1 cellular context compared by ENCODE assay signal in the genomic region with DNA sequence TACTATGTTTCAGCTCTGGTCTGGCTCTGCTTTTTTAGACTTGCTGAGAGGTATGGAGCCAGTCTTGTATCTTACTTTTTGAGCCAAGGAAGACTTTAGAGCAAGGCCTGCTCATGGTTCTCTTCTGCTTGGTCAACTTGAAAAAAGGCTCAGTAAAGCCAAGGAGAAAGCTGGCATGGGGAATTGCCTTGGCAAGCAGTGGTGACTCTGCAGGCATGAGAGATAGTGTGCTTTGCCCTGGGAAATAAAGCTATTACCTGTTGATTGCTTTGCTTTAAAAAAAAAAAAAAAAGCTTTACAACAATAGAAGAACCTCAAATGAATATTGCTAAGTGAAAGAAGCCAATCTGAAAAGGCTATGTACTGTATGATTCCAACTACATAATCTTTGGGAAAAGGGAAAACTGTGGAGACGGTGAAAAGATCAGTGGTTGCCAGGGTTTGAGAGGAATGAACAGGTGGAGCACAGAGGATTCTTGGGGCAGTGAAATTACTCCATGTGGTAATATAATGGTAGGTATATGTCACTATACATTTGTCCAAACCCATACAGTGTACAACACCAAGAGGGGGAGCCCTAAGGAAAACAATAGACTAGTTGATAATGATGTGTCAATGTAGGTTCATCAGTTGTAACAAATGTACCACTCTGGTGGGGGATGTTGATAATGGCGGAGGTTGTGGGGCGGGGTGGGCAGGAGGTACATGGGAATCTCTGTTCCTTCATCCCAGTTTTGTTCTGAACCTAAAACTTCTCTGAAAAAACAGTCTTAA.
TF ChIP-seq lines count a peak whose summit lies in the region.

No MANE protein-coding gene starts in this region.

TF ChIP-seq in IMR-90, 13 proteins besides CTCF, POLR2A, EP300 and RAD21:
- TF ChIP-seq USF2 (IDR thresholded peaks at IDR 0.05; ENCODE audit: low read depth, low read length) (no peak), MAZ (IDR thresholded peaks at IDR 0.05; ENCODE audit: borderline replicate concordance, low read depth, low read length) (no peak), SMC3 (IDR thresholded peaks at IDR 0.05; ENCODE audit: low read depth, low read length) (no peak), MAFK (IDR thresholded peaks at IDR 0.05; ENCODE audit: low read depth, low read length) (no peak), NFE2L2 (IDR thresholded peaks at IDR 0.05; ENCODE audit: low read depth, low read length) (no peak), CEBPB (IDR thresholded peaks at IDR 0.05; ENCODE audit: low read depth, low read length) (no peak), CHD1 (IDR thresholded peaks at IDR 0.05; ENCODE audit: low read depth, low read length) (no peak), RCOR1 (IDR thresholded peaks at IDR 0.05; ENCODE audit: insufficient replicate concordance, low read length) (no peak), BHLHE40 (IDR thresholded peaks at IDR 0.05; ENCODE audit: low read depth, low read length) (no peak), ELK1 (IDR thresholded peaks at IDR 0.05; ENCODE audit: borderline replicate concordance, low read depth, low read length) (no peak), RFX5 (IDR thresholded peaks at IDR 0.05; ENCODE audit: low read depth, low read length) (no peak), MXI1 (IDR thresholded peaks at IDR 0.05; ENCODE audit: borderline replicate concordance, low read depth, low read length) (no peak), FOS (IDR thresholded peaks at IDR 0.05; ENCODE audit: low read depth, low read length) (no peak)
